In the genomic region with DNA sequence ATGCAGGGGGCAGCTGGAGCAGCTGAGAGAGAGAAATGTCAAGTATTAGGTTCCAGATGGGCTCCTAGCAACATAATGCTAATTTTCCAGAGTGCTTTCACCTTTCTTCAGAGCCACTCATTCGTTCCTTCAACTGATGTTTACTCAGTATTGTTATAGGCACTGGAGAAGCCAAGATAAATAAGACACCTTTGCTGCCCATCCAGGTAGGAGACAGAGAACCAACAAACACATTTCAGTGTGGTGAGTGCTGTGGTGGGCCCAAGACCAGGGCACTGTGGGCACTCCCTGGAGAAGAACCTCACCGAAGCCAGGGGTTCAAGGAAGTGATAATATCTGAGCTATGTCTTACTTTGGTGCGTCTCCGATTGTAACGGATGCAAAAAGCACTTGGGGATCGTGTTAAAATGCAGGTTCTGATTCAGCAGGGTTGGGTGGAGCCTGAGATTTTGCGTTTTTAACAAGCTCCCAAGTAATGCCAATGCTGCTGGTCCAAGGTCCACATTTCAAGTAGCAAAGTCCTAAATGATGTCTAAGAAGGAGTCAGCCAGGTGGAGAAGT, we compare ENCODE assay signal across 7 cellular contexts. TPM values are rescaled to one million over a fixed set of nuclear protein-coding genes. Genes with fewer than 3 reads are reported as not detected.
DNase-seq lines count a peak whose midpoint lies in the region; ATAC-seq and TF ChIP-seq lines count a peak whose summit lies in the region.

No MANE protein-coding gene starts in this region.

- H3K4me3 ChIP-seq in HL-60 (replicated peaks; ENCODE audit: insufficient read depth, low read length), result no peak overlapping the region; the same call in 1 of the 2 replicates
- no peak overlapping the region for H3K4me3 ChIP-seq in body of pancreas
- no peak overlapping the region for H3K4me3 ChIP-seq in sigmoid colon

- no peak for TF ChIP-seq EP300 in sigmoid colon (IDR thresholded peaks at IDR 0.05)

- no peak for TF ChIP-seq CTCF in HL-60 (IDR thresholded peaks at IDR 0.05; ENCODE audit: insufficient read depth, low read length)
- TF ChIP-seq CTCF in body of pancreas (IDR thresholded peaks at IDR 0.05), result no peak
- TF ChIP-seq CTCF in sigmoid colon (IDR thresholded peaks at IDR 0.05), result no peak

- H3K27me3 ChIP-seq in HL-60 (ENCODE audit: insufficient read depth, poor library complexity, severe bottlenecking) (no peaks in the 10 kb centered on the region), body of pancreas (no peaks in the 10 kb centered on the region), sigmoid colon (no peaks in the 10 kb centered on the region)

- intact Hi-C loops in body of pancreas (cut with DNase I), result no loop called here
- intact Hi-C loops in sigmoid colon (cut with DNase I), result loop anchor here (5.0 kb wide), 1 partner anchor 40 kb away; the partner anchor contains the start of gene PLCL2

- H3K4me1 ChIP-seq in body of pancreas, result peaks cover 62% of the 10 kb centered on the region
- peaks cover 0 to 26% (median 11%) of the 10 kb centered on the region in 4 donors for H3K4me1 ChIP-seq in sigmoid colon

- peak; percentile 29 for ATAC-seq in body of pancreas
- no peak for ATAC-seq in GM19035 (IDR thresholded peaks at IDR 0.05; ENCODE audit: unreplicated experiment)

- no peak for DNase-seq in HL-60 (ENCODE audit: low read depth in 1 of 2, low spot score in 1 of 2)
- peak; percentile 43 for DNase-seq in NCI-H2196 treated with DMSO at 0.1 percent for 48 hours (lab: John Stamatoyannopoulos, UW; ENCODE audit: unreplicated experiment)
- DNase-seq in body of pancreas, result no peak
- no peak for DNase-seq in sigmoid colon
- no peak for DNase-seq in middle frontal gyrus (ENCODE audit: extremely low spot score, low spot score)
- no peak for DNase-seq in MV-4-11 (lab: John Stamatoyannopoulos, UW)

- H3K9me3 ChIP-seq in body of pancreas (no peaks in the 10 kb centered on the region), sigmoid colon (no peaks in the 10 kb centered on the region)

- H3K27ac ChIP-seq in HL-60 (replicated peaks) (peak overlapping the region; percentile 88), body of pancreas (peak overlapping the region in 3 of 4 donors; percentile 50 to 71 (median 62)), sigmoid colon (peak overlapping the region; percentile 35 to 60 (median 47))

- WGBS in body of pancreas, 2 donors, result 51 to 77% methylated on average over 7 of the region's 7 CpGs
- WGBS in sigmoid colon, 2 donors, result 46 to 54% methylated on average over 7 of the region's 7 CpGs

- no peaks in the 10 kb centered on the region for H3K36me3 ChIP-seq in body of pancreas (replicated peaks in 1 of 2; ENCODE audit: insufficient read depth in 1 of 2, low read depth in 2 of 2)
- no peaks in the 10 kb centered on the region for H3K36me3 ChIP-seq in sigmoid colon

- no peak for TF ChIP-seq POLR2A in body of pancreas (IDR thresholded peaks at IDR 0.05)
- no peak for TF ChIP-seq POLR2A in sigmoid colon (IDR thresholded peaks at IDR 0.05)

RNA-seq across cellular contexts. Expression of gene PLCL2, which starts 42.0 kb away (rescaled TPM):
- 10 to 100 TPM; 13.7 to 25.7 TPM for total RNA-seq in body of pancreas
- 10 to 100 TPM in 3 of 4 donors, 1 to 10 TPM in 1; 8.0 to 11.8 (median 10.8) TPM for total RNA-seq in sigmoid colon
- 10 to 100 TPM in 2 of 3 donors, 1 to 10 TPM in 1; 8.4 to 12.6 (median 12.5) TPM for polyA plus RNA-seq in sigmoid colon
